Comparison of ENCODE assay signal across 9 cellular contexts in the genomic region with DNA sequence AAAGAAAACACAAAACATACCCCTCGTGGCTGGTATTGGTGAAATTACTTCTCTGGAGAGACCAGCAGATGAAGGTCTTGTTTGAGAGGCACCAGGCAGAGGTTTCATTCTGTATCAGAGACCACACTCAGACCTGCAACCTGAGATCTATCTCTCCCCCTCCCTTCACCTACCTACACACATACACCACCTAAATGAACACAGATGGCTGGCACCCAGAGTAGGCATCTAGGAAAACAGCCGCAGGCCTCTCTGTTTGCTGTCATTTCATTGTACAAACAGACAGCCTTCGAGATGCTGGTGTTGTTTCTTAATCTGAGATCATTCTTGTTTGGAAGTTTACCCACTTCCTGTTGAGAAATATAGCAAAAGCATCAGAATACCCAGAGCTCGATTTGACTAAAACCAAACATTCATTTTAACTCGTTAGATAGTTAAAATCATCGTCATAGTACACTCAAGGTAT.
A peak's percentile ranks its signal among the peaks of the same experiment; 100 is the strongest.
DNase-seq lines count a peak whose midpoint lies in the region; ATAC-seq and TF ChIP-seq lines count a peak whose summit lies in the region.
"Had no signal": no experiment of that assay in that cellular context is flagged by ENCODE, and none has a peak within 500 bp of the region (broad histone marks: within the 10 kb centered on the region; RNA-seq: fewer than 3 reads in every experiment).

No MANE protein-coding gene starts in this region.

- H3K27me3 Mint-ChIP-seq in mesothelial cell of epicardium (ENCODE audit: low read depth), result no peaks in the 10 kb centered on the region

- no peaks in the 10 kb centered on the region for H4K20me1 ChIP-seq in BLaER1 treated with 17β-estradiol and CSF1 and Interleukin-3, amounts not matched to agents 10 nM and 100 nM
- no peaks in the 10 kb centered on the region for H4K20me1 ChIP-seq in PC-9 (ENCODE audit: insufficient read depth)

- no peaks in the 10 kb centered on the region for H3K36me3 ChIP-seq in BLaER1 treated with 17β-estradiol and CSF1 and Interleukin-3, amounts not matched to agents 10 nM and 100 nM
- H3K36me3 ChIP-seq in PC-9 (ENCODE audit: low read depth) (no peaks in the 10 kb centered on the region), uterus (no peaks in the 10 kb centered on the region)

- H3K36me3 Mint-ChIP-seq in mesothelial cell of epicardium, result no peaks in the 10 kb centered on the region

- intact Hi-C loops in PC-9 (cut with micrococcal nuclease; ENCODE audit: unreplicated experiment) (no loop called here), uterus (cut with DNase I; ENCODE audit: low total_unique reads) (no loop called here)

- H3F3A ChIP-seq in PC-9 (ENCODE audit: insufficient read depth, low read depth), result no peaks in the 10 kb centered on the region; the same call in 1 of the 2 replicates

- H3K79me2 ChIP-seq in PC-9 (ENCODE audit: low read depth), result no peaks in the 10 kb centered on the region

- TF ChIP-seq CTCF in LNCaP clone FGC (IDR thresholded peaks at IDR 0.05; ENCODE audit: control insufficient read depth, extremely low read depth, insufficient read depth) (no peak), PC-9 (conservative IDR thresholded peaks at IDR 0.05) (no peak), uterus (IDR thresholded peaks at IDR 0.05) (no peak), mesothelial cell of epicardium (IDR thresholded peaks at IDR 0.05; ENCODE audit: unreplicated experiment) (no peak)

- H3K27ac Mint-ChIP-seq in mesothelial cell of epicardium, result no peak overlapping the region

- H2AFZ ChIP-seq in PC-9, result no peak overlapping the region

- peaks cover 0 to 9% (median 6%) of the 10 kb centered on the region in 10 experiments; a peak in 9 of 20 replicates for H3K4me1 ChIP-seq in BLaER1 treated with 17β-estradiol and CSF1 and Interleukin-3, amounts not matched to agents 10 nM and 100 nM
- H3K4me1 ChIP-seq in PC-9 (replicated peaks; ENCODE audit: insufficient read depth) (peaks cover 11% of the 10 kb centered on the region; the same call in 1 of the 2 replicates), uterus (no peaks in the 10 kb centered on the region)

- H3K9me3 ChIP-seq in BLaER1 treated with 17β-estradiol and CSF1 and Interleukin-3, amounts not matched to agents 10 nM and 100 nM (replicated peaks in 1 of 11), result no peaks in the 10 kb centered on the region
- no peaks in the 10 kb centered on the region for H3K9me3 ChIP-seq in PC-9 (ENCODE audit: insufficient read depth, low read depth)
- H3K9me3 ChIP-seq in uterus, result no peaks in the 10 kb centered on the region

- H3K4me1 Mint-ChIP-seq in mesothelial cell of epicardium, result peaks cover 7% of the 10 kb centered on the region

- H3K4me3 ChIP-seq in BLaER1 treated with 17β-estradiol and CSF1 and Interleukin-3, amounts not matched to agents 10 nM and 100 nM, result no peak overlapping the region
- H3K4me3 ChIP-seq in LNCaP clone FGC (ENCODE audit: low read depth, low read length) (no peak overlapping the region), PC-9 (no peak overlapping the region), uterus (no peak overlapping the region)

- BruUV-seq in PC-9 (replicated peaks; lab: Mats Ljungman, UMichigan), result no TSS peak

- no peaks in the 10 kb centered on the region for H3K27me3 ChIP-seq in BLaER1 treated with 17β-estradiol and CSF1 and Interleukin-3, amounts not matched to agents 10 nM and 100 nM
- H3K27me3 ChIP-seq in PC-9 (ENCODE audit: insufficient read depth, low read depth), result no peaks in the 10 kb centered on the region
- H3K27me3 ChIP-seq in uterus, result no peaks in the 10 kb centered on the region

- no peaks in the 10 kb centered on the region for H3K9me3 Mint-ChIP-seq in mesothelial cell of epicardium

- H3K4me2 ChIP-seq in BLaER1 treated with 17β-estradiol and CSF1 and Interleukin-3, amounts not matched to agents 10 nM and 100 nM, result peak overlapping the region in 7 of 11 experiments; percentile 23 to 55 (median 32); a peak in 10 of 22 replicates
- 0 out of 2 replicates have a peak overlapping the region, but pooled peaks have one; percentile 10 for H3K4me2 ChIP-seq in PC-9

- ATAC-seq in GM18909 (IDR thresholded peaks at IDR 0.05; ENCODE audit: poor library complexity, unreplicated experiment), result peak; percentile 70

- POLR2A ChIA-PET in PC-9 (lab: Charles Lee; ENCODE audit: unreplicated experiment), result no interaction called here

- CTCF ChIA-PET in PC-9 (lab: Charles Lee), result no interaction called here

- TF ChIP-seq POLR2A in uterus (IDR thresholded peaks at IDR 0.05), result no peak
- TF ChIP-seq POLR2A in erythroblast (IDR thresholded peaks at IDR 0.05; ENCODE audit: low read length), result no peak

- DNase-seq in LNCaP clone FGC (ENCODE audit: low read depth) (peak; percentile 71), PC-9 (no peak), uterus (no peak), mesothelial cell of epicardium (ENCODE audit: low spot score in 2 of 2, unreplicated experiment in 2 of 2) (no peak), erythroblast (lab: John Stamatoyannopoulos, UW) (no peak)
- no peak for DNase-seq in NK-92 treated with Interleukin-12 subunit alpha and Interleukin-12 subunit beta, amount 100 ng/mL, for 24 hours (lab: John Stamatoyannopoulos, UW)
- DNase-seq: mammary epithelial cell had no signal

- no peak overlapping the region for H3K4me3 Mint-ChIP-seq in mesothelial cell of epicardium

- H3K9ac ChIP-seq in BLaER1 treated with 17β-estradiol and CSF1 and Interleukin-3, amounts not matched to agents 10 nM and 100 nM, result no peak overlapping the region

- H3K27ac ChIP-seq in BLaER1 treated with 17β-estradiol and CSF1 and Interleukin-3, amounts not matched to agents 10 nM and 100 nM, result peak overlapping the region in 2 of 11 experiments; percentile 27 to 58; a peak in 5 of 22 replicates
- no peak overlapping the region for H3K27ac ChIP-seq in PC-9
- no peak overlapping the region for H3K27ac ChIP-seq in uterus

- H3K9me2 ChIP-seq in PC-9 (ENCODE audit: insufficient read depth), result no peaks in the 10 kb centered on the region
